Comparison of ENCODE assay signal across 12 cellular contexts in genomic region chr15:87724330-87724729, GRCh38.
"Had no signal": no experiment of that assay in that cellular context is flagged by ENCODE, and none has a peak within 500 bp of the region (broad histone marks: within the 10 kb centered on the region; RNA-seq: fewer than 3 reads in every experiment).

No MANE protein-coding gene starts in this region.

- H3K9me3 ChIP-seq: prostate gland had no signal

- H3K36me3 ChIP-seq: prostate gland had no signal

- ATAC-seq: activated CD4-positive, CD25-positive, alpha-beta regulatory T cell treated with anti-CD3 and anti-CD28 coated beads, Interleukin-2, amount 50 U/mL, for 24 hours; activated CD8-positive, alpha-beta memory T cell treated with anti-CD3 and anti-CD28 coated beads, Interleukin-2, amount 10 ng/mL, durations not matched to agents 7 days and 5 days had no signal

- H3K4me3 ChIP-seq: prostate gland had no signal

- H3K4me1 ChIP-seq: prostate gland had no signal

- DNase-seq: activated CD4-positive, alpha-beta T cell treated with anti-CD3 and anti-CD28 coated beads, Interleukin-2, amount 50 U/mL, for 48 hours; activated CD8-positive, alpha-beta memory T cell treated with anti-CD3 and anti-CD28 coated beads, Interleukin-2, amount 10 ng/mL, durations not matched to agents 7 days and 5 days; activated effector memory CD4-positive, alpha-beta T cell treated with Interleukin-2 at 50 U/mL for 16 hours; activated T-cell treated with anti-CD3 and anti-CD28 coated beads, Interleukin-2, amount 50 U/mL, for 24 hours; amygdala; effector memory CD4-positive, alpha-beta T cell; immature natural killer cell; stimulated activated CD4-positive, alpha-beta T cell treated with anti-CD3 and anti-CD28 coated beads, Interleukin-2, amount 100 ng/mL, for 48 hours; stimulated activated CD8-positive, alpha-beta memory T cell treated with anti-CD3 and anti-CD28 coated beads, Interleukin-4, amount 100 ng/mL, for 48 hours; T-helper 1 cell had no signal

- H3K27ac ChIP-seq: prostate gland had no signal
